Comparison of ENCODE assay signal across 8 cellular contexts in genomic region chr5:59124983-59125960, GRCh38.
DNase-seq lines count a peak whose midpoint lies in the region; ATAC-seq, FAIRE-seq and TF ChIP-seq lines count a peak whose summit lies in the region.

No MANE protein-coding gene starts in this region.

- H3K4me1 ChIP-seq in cardiac muscle cell (ENCODE audit: low read depth) = peaks cover 59% of the 10 kb centered on the region
- H3K4me1 ChIP-seq in right atrium auricular region = peaks cover 0 to 50% of the 10 kb centered on the region in 2 donors
- peaks cover 20% of the 10 kb centered on the region for H3K4me1 ChIP-seq in upper lobe of right lung
- H3K4me1 ChIP-seq in kidney (ENCODE audit: control insufficient read depth in 1 of 2, insufficient read depth in 1 of 2, low read depth in 1 of 2, low read length in 2 of 2) = peaks cover 14 to 20% of the 10 kb centered on the region in 2 donors

- H3K9ac ChIP-seq in kidney (ENCODE audit: low read length in 2 of 2) = no peak overlapping the region

- H3K27me3 ChIP-seq in cardiac muscle cell (no peaks in the 10 kb centered on the region), right atrium auricular region (no peaks in the 10 kb centered on the region), upper lobe of right lung (no peaks in the 10 kb centered on the region)

- DNase-seq in cardiac muscle cell (ENCODE audit: low read depth in 1 of 2, low spot score in 1 of 2) = peak; percentile 27 to 46
- no peak for DNase-seq in cardiac septum (ENCODE audit: low spot score)
- peak; percentile 78 for DNase-seq in SK-N-DZ (ENCODE audit: low spot score)
- DNase-seq in right atrium auricular region (ENCODE audit: low spot score) = no peak
- DNase-seq in upper lobe of right lung = no peak
- no peak for DNase-seq in COLO829 (ENCODE audit: low spot score)
- DNase-seq in kidney = no peak
- DNase-seq in GM13976 (ENCODE audit: low spot score) = no peak

- H3K36me3 ChIP-seq in cardiac muscle cell (no peaks in the 10 kb centered on the region), right atrium auricular region (no peaks in the 10 kb centered on the region), upper lobe of right lung (no peaks in the 10 kb centered on the region), kidney (ENCODE audit: control insufficient read depth in 1 of 2, insufficient read depth in 2 of 2, low read length in 2 of 2) (no peaks in the 10 kb centered on the region)

- H3K4me3 ChIP-seq in cardiac muscle cell (no peak overlapping the region), right atrium auricular region (no peak overlapping the region), upper lobe of right lung (no peak overlapping the region), kidney (ENCODE audit: low read length in 2 of 2) (no peak overlapping the region)

- TF ChIP-seq CTCF in cardiac muscle cell (IDR thresholded peaks at IDR 0.05; ENCODE audit: low read depth, low read length) = no peak
- no peak for TF ChIP-seq CTCF in right atrium auricular region (IDR thresholded peaks at IDR 0.05)
- TF ChIP-seq CTCF in upper lobe of right lung (IDR thresholded peaks at IDR 0.05) = no peak
- no peak for TF ChIP-seq CTCF in kidney (IDR thresholded peaks at IDR 0.05; ENCODE audit: borderline replicate concordance, extremely low read depth, insufficient read depth)
- TF ChIP-seq CTCF in GM13976 (IDR thresholded peaks at IDR 0.05; ENCODE audit: borderline replicate concordance, control extremely low read depth, extremely low read depth, insufficient read depth, missing control alignments) = no peak

- intact Hi-C loops in cardiac septum (cut with DNase I) (loop anchor here (10.0 kb wide), 1 partner anchor 200 kb away; no protein-coding TSS in a partner anchor), upper lobe of right lung (cut with DNase I) (no loop called here), kidney (cut with DNase I) (no loop called here)

- no peak for ATAC-seq in upper lobe of right lung

- FAIRE-seq in kidney (lab: Jason Lieb, UNC) = no peak

- in situ Hi-C loops in GM13976 (cut with MboI; ENCODE audit: low sequenced_read_pairs, unreplicated experiment) = no loop called here

- H3K9me3 ChIP-seq in cardiac muscle cell (ENCODE audit: low read depth) (no peaks in the 10 kb centered on the region), right atrium auricular region (no peaks in the 10 kb centered on the region), upper lobe of right lung (no peaks in the 10 kb centered on the region), kidney (ENCODE audit: control insufficient read depth in 1 of 2, low read length in 2 of 2) (no peaks in the 10 kb centered on the region)

- H3K27ac ChIP-seq in cardiac muscle cell (peak overlapping the region; percentile 84), right atrium auricular region (peak overlapping the region; percentile 83 to 92), upper lobe of right lung (peak overlapping the region; percentile 76), kidney (ENCODE audit: low read depth in 2 of 2, low read length in 2 of 2) (peak overlapping the region in 1 of 2 donors; percentile 62)

Comparison
In these comparisons a context has a peak if more than half of its experiments do, and no peak if none do; other contexts are left out.
1. DNase-seq: peak in cardiac muscle cell (2 of 2) and SK-N-DZ (single experiment); none in cardiac septum (single experiment), right atrium auricular region (single experiment), upper lobe of right lung (single experiment), COLO829 (single experiment), kidney (single experiment) and GM13976 (single experiment).